ENCODE assay signal across 18 cellular contexts in the genomic region with DNA sequence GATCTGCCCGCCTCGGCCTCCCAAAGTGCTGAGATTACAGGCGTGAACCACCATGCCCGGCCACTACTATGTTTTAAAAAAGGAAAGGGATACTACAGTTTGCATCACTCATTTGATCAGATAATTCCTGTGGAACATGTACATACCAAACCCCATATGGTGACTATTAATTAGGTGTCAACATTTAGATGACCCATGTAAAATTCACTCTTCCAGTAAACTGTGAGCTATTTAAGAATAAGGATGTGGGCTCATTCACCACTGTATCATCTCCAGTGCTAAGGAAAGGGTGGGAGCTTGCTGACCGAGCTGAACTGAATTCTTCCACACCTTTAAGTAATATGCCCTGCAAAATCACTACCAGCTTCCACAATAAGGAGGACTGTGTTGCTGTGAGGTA.
DNase-seq lines count a peak whose midpoint lies in the region; ATAC-seq, FAIRE-seq and TF ChIP-seq lines count a peak whose summit lies in the region.
"Had no signal": no experiment of that assay in that cellular context is flagged by ENCODE, and none has a peak within 500 bp of the region (broad histone marks: within the 10 kb centered on the region; RNA-seq: fewer than 3 reads in every experiment).

No MANE protein-coding gene starts in this region.

- FAIRE-seq in astrocyte (lab: Jason Lieb, UNC) (no peak), urothelium cell line (lab: Jason Lieb, UNC) (no peak)
- FAIRE-seq: GM12878, GM19239, HepG2 had no signal

- no peaks in the 10 kb centered on the region for H3K36me3 ChIP-seq in astrocyte (ENCODE audit: insufficient read depth, low read length)
- H3K36me3 ChIP-seq: HAP-1 had no signal

- H3K9ac ChIP-seq in astrocyte (ENCODE audit: low read length), result no peak overlapping the region

- no peak overlapping the region for H2AFZ ChIP-seq in astrocyte (ENCODE audit: low read depth, low read length)

- no peak overlapping the region for H3K27ac Mint-ChIP-seq in astrocyte (ENCODE audit: unreplicated experiment)
- H3K27ac Mint-ChIP-seq in naive thymus-derived CD8-positive, alpha-beta T cell, result no peak overlapping the region
- H3K27ac Mint-ChIP-seq: CD14-positive monocyte had no signal

- no peaks in the 10 kb centered on the region for H3K9me3 ChIP-seq in astrocyte (ENCODE audit: insufficient read depth, low read depth, low read length)
- H3K9me3 ChIP-seq: HAP-1 had no signal

- H3K4me3 ChIP-seq in astrocyte (ENCODE audit: insufficient read depth, low read depth, low read length), result no peak overlapping the region
- H3K4me3 ChIP-seq: GM12878, HAP-1 had no signal

- H4K20me1 ChIP-seq in astrocyte (ENCODE audit: insufficient read depth, low read length), result peaks cover under 1% of the 10 kb centered on the region

- peak; percentile 16 for DNase-seq in ELR (ENCODE audit: low read depth)
- DNase-seq in astrocyte (ENCODE audit: low read depth), result peak; percentile 58
- peak; percentile 62 for DNase-seq in fibroblast of gingiva (ENCODE audit: low read depth)
- DNase-seq in urothelium cell line (ENCODE audit: low spot score), result no peak
- DNase-seq in hepatic stellate cell (ENCODE audit: low spot score), result no peak
- DNase-seq in naive thymus-derived CD8-positive, alpha-beta T cell, result no peak
- DNase-seq: ACHN; AML-193; CD4-positive, alpha-beta memory T cell; DMS153; DMS79; KG1 had no signal

- H3K4me1 Mint-ChIP-seq in astrocyte (ENCODE audit: low read depth, unreplicated experiment), result peaks cover 18% of the 10 kb centered on the region
- peaks cover 3 to 13% (median 7%) of the 10 kb centered on the region in 4 donors for H3K4me1 Mint-ChIP-seq in naive thymus-derived CD8-positive, alpha-beta T cell
- H3K4me1 Mint-ChIP-seq: CD14-positive monocyte had no signal

- H3K4me2 ChIP-seq in astrocyte (ENCODE audit: low read length), result no peak overlapping the region

- H3K4me3 Mint-ChIP-seq in astrocyte (ENCODE audit: unreplicated experiment), result no peak overlapping the region
- no peak overlapping the region for H3K4me3 Mint-ChIP-seq in naive thymus-derived CD8-positive, alpha-beta T cell
- H3K4me3 Mint-ChIP-seq: CD14-positive monocyte; CD4-positive, alpha-beta memory T cell had no signal

- no peak for TF ChIP-seq CTCF in astrocyte (IDR thresholded peaks at IDR 0.05; ENCODE audit: insufficient read depth, low read depth, low read length)

- no peaks in the 10 kb centered on the region for H3K9me3 Mint-ChIP-seq in astrocyte (ENCODE audit: unreplicated experiment)
- no peaks in the 10 kb centered on the region for H3K9me3 Mint-ChIP-seq in naive thymus-derived CD8-positive, alpha-beta T cell
- H3K9me3 Mint-ChIP-seq: CD14-positive monocyte; CD4-positive, alpha-beta memory T cell had no signal

- no peaks in the 10 kb centered on the region for H3K36me3 Mint-ChIP-seq in astrocyte (ENCODE audit: low read depth, unreplicated experiment)
- H3K36me3 Mint-ChIP-seq in naive thymus-derived CD8-positive, alpha-beta T cell, result peaks cover 0 to 2% (median 0%) of the 10 kb centered on the region in 3 donors
- H3K36me3 Mint-ChIP-seq: CD14-positive monocyte had no signal

- no peaks in the 10 kb centered on the region for H3K27me3 Mint-ChIP-seq in astrocyte (ENCODE audit: low read depth, unreplicated experiment)
- no peaks in the 10 kb centered on the region for H3K27me3 Mint-ChIP-seq in naive thymus-derived CD8-positive, alpha-beta T cell
- H3K27me3 Mint-ChIP-seq: CD4-positive, alpha-beta memory T cell had no signal

- no peak for ATAC-seq in HG03354 (IDR thresholded peaks at IDR 0.05; ENCODE audit: poor library complexity, severe bottlenecking, unreplicated experiment)
- ATAC-seq in naive thymus-derived CD8-positive, alpha-beta T cell, result no peak
- ATAC-seq: GM12878, HepG2 had no signal

- peaks cover 20% of the 10 kb centered on the region for H3K4me1 ChIP-seq in astrocyte (ENCODE audit: insufficient read depth, low read length)

- POLR2A ChIA-PET in naive thymus-derived CD8-positive, alpha-beta T cell (lab: Charles Lee), result no interaction called here

- no peaks in the 10 kb centered on the region for H3K27me3 ChIP-seq in astrocyte (ENCODE audit: insufficient read depth, low read length)

- no peak overlapping the region for H3K27ac ChIP-seq in astrocyte (ENCODE audit: low read depth, low read length)

- no peaks in the 10 kb centered on the region for H3K79me2 ChIP-seq in astrocyte (ENCODE audit: insufficient read depth, low read length)

Comparison
In these comparisons a context has a peak if more than half of its experiments do, and no peak if none do; other contexts are left out.
1. DNase-seq: peak in ELR (single experiment), astrocyte (single experiment) and fibroblast of gingiva (single experiment); none in urothelium cell line (single experiment), hepatic stellate cell (single experiment) and naive thymus-derived CD8-positive, alpha-beta T cell (0 of 10).